In the genomic region with DNA sequence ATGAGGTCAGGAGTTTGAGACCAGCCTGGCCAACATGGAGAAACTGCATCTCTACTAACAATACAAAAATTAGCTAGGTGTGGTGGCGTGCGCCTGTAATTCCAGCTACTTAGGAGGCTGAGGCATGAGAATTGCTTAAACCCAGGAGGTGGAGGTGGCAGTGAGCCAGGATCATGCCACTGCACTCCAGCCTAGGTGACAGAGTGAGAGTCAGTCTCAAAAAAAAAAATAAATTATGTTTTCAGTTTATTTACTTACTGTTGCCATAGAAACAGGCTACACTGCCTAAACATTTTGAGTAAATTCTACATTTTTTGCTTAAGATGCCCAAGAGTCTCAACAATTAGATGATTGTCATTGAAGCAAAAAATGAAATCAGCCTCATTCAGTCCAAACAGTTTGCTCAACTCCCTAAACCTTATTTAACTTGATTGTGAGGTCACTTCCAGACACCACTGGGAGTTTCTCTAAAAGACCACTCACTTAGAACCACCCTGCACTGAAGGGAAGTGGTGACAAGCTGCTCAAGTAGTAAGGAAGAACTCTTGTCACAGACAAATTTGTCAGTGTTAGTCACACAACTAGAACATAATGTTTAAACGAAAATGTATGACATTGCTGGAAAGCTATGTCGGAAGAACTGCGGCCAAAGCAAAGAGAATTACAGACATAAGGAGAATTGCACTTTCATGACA, we compare ENCODE assay signal across 12 cellular contexts. TPM values are rescaled to one million over a fixed set of nuclear protein-coding genes. Genes with fewer than 3 reads are reported as not detected.
DNase-seq lines count a peak whose midpoint lies in the region; ATAC-seq, FAIRE-seq and TF ChIP-seq lines count a peak whose summit lies in the region.
"Had no signal": no experiment of that assay in that cellular context is flagged by ENCODE, and none has a peak within 500 bp of the region (broad histone marks: within the 10 kb centered on the region; RNA-seq: fewer than 3 reads in every experiment).

No MANE protein-coding gene starts in this region.

- H3K79me2 ChIP-seq in Karpas-422 (ENCODE audit: low read length), result no peaks in the 10 kb centered on the region

- no peaks in the 10 kb centered on the region for H3K9me2 ChIP-seq in Karpas-422 (replicated peaks; ENCODE audit: insufficient read depth, low read length)

- no peaks in the 10 kb centered on the region for H4K20me1 ChIP-seq in Karpas-422 (ENCODE audit: insufficient read depth, low read depth, low read length)

- H3K4me1 Mint-ChIP-seq in activated CD8-positive, alpha-beta T cell treated with anti-CD3 and anti-CD28 coated beads, Interleukin-2, amount 10 ng/mL, durations not matched to agents 7 days and 5 days (ENCODE audit: low read depth), result peaks cover 19% of the 10 kb centered on the region
- H3K4me1 Mint-ChIP-seq in mesothelial cell of epicardium, result no peaks in the 10 kb centered on the region

- H3K27me3 ChIP-seq in spleen (replicated peaks in 1 of 7) (no peaks in the 10 kb centered on the region), Karpas-422 (ENCODE audit: low read length) (no peaks in the 10 kb centered on the region)

- FAIRE-seq in frontal cortex (lab: Jason Lieb, UNC), result no peak

- 61 to 65% (median 61%) methylated on average over 5 of the region's 5 CpGs for WGBS in spleen, 5 donors

- no peak for TF ChIP-seq POLR2A in spleen (IDR thresholded peaks at IDR 0.05)

- H3K27ac ChIP-seq in spleen (peak overlapping the region in 5 of 8 donors; percentile 19 to 60 (median 42)), Karpas-422 (ENCODE audit: low read length) (no peak overlapping the region)
- H3K27ac ChIP-seq: 22Rv1, VCaP had no signal

- TF ChIP-seq CTCF in spleen (IDR thresholded peaks at IDR 0.05 in 8 of 11, conservative IDR thresholded peaks at IDR 0.05 in 3 of 11), result no peak
- TF ChIP-seq CTCF in mesothelial cell of epicardium (IDR thresholded peaks at IDR 0.05; ENCODE audit: unreplicated experiment), result no peak

- H3K27ac Mint-ChIP-seq in activated CD8-positive, alpha-beta T cell treated with anti-CD3 and anti-CD28 coated beads, Interleukin-2, amount 10 ng/mL, durations not matched to agents 7 days and 5 days, result no peak overlapping the region
- no peak overlapping the region for H3K27ac Mint-ChIP-seq in mesothelial cell of epicardium

- no peaks in the 10 kb centered on the region for H3K9me3 Mint-ChIP-seq in activated CD8-positive, alpha-beta T cell treated with anti-CD3 and anti-CD28 coated beads, Interleukin-2, amount 10 ng/mL, durations not matched to agents 7 days and 5 days (ENCODE audit: insufficient read depth)
- H3K9me3 Mint-ChIP-seq in mesothelial cell of epicardium, result no peaks in the 10 kb centered on the region
- H3K9me3 Mint-ChIP-seq: neural crest cell had no signal

- intact Hi-C loops in left cardiac atrium (cut with DNase I), result no loop called here
- intact Hi-C loops in spleen (cut with DNase I; ENCODE audit: low total_unique reads), result no loop called here

- peaks cover 0 to 10% (median 0%) of the 10 kb centered on the region in 6 donors for H3K4me1 ChIP-seq in spleen
- H3K4me1 ChIP-seq in Karpas-422 (ENCODE audit: low read length), result no peaks in the 10 kb centered on the region

- no peak overlapping the region for H3K9ac ChIP-seq in Karpas-422 (ENCODE audit: low read length)

- H3K36me3 ChIP-seq in spleen (no peaks in the 10 kb centered on the region), Karpas-422 (ENCODE audit: insufficient read depth, low read length) (no peaks in the 10 kb centered on the region)

- H2AFZ ChIP-seq in Karpas-422 (ENCODE audit: low read length), result no peak overlapping the region

- H3K4me3 ChIP-seq in spleen, result no peak overlapping the region
- H3K4me3 ChIP-seq in Karpas-422 (ENCODE audit: low read length), result no peak overlapping the region

- H3K27me3 Mint-ChIP-seq in activated CD8-positive, alpha-beta T cell treated with anti-CD3 and anti-CD28 coated beads, Interleukin-2, amount 10 ng/mL, durations not matched to agents 7 days and 5 days (ENCODE audit: low read depth), result peaks cover 9% of the 10 kb centered on the region
- no peaks in the 10 kb centered on the region for H3K27me3 Mint-ChIP-seq in mesothelial cell of epicardium (ENCODE audit: low read depth)

- POLR2A ChIA-PET in activated CD8-positive, alpha-beta T cell treated with anti-CD3 and anti-CD28 coated beads, Interleukin-2, amount 10 ng/mL, durations not matched to agents 7 days and 5 days (lab: Charles Lee), result no interaction called here

- H3K36me3 Mint-ChIP-seq in activated CD8-positive, alpha-beta T cell treated with anti-CD3 and anti-CD28 coated beads, Interleukin-2, amount 10 ng/mL, durations not matched to agents 7 days and 5 days (ENCODE audit: low read depth), result peaks cover 4% of the 10 kb centered on the region
- no peaks in the 10 kb centered on the region for H3K36me3 Mint-ChIP-seq in mesothelial cell of epicardium

- CTCF ChIA-PET in activated CD8-positive, alpha-beta T cell treated with anti-CD3 and anti-CD28 coated beads, Interleukin-2, amount 10 ng/mL, durations not matched to agents 7 days and 5 days (lab: Charles Lee), result interaction anchor here (0.8 to 1.6 kb wide), 2 partner anchors 13 to 241 kb away, joined by 3 to 6 read pairs; no protein-coding TSS in a partner anchor

- peak; percentile 69 for ATAC-seq in activated CD8-positive, alpha-beta T cell treated with anti-CD3 and anti-CD28 coated beads, Interleukin-2, amount 10 ng/mL, durations not matched to agents 7 days and 5 days
- peak in 1 of 2 donors; percentile 94 for ATAC-seq in left cardiac atrium

- H3K9me3 ChIP-seq in spleen, result peaks cover 0 to 14% (median 0%) of the 10 kb centered on the region in 8 donors
- H3K9me3 ChIP-seq in Karpas-422 (ENCODE audit: low read length), result no peaks in the 10 kb centered on the region

- DNase-seq in DMS53 (lab: John Stamatoyannopoulos, UW) (peak; percentile 11), DMS53 treated with DMSO at 0.1 percent for 48 hours (lab: John Stamatoyannopoulos, UW; ENCODE audit: unreplicated experiment) (no peak), left cardiac atrium (peak; percentile 51), spleen (no peak), frontal cortex (ENCODE audit: low spot score in 2 of 2) (no peak), mesothelial cell of epicardium (ENCODE audit: low spot score in 2 of 2, unreplicated experiment in 2 of 2) (no peak), Karpas-422 (no peak)
- peak; percentile 25 for DNase-seq in activated CD8-positive, alpha-beta T cell treated with anti-CD3 and anti-CD28 coated beads, Interleukin-2, amount 10 ng/mL, durations not matched to agents 7 days and 5 days
- DNase-seq: NCI-H446 treated with DMSO at 0.1 percent for 48 hours had no signal

- H3K4me2 ChIP-seq in Karpas-422 (ENCODE audit: low read depth, low read length, poor library complexity, severe bottlenecking), result no peak overlapping the region

- H3K4me3 Mint-ChIP-seq in activated CD8-positive, alpha-beta T cell treated with anti-CD3 and anti-CD28 coated beads, Interleukin-2, amount 10 ng/mL, durations not matched to agents 7 days and 5 days, result no peak overlapping the region
- no peak overlapping the region for H3K4me3 Mint-ChIP-seq in mesothelial cell of epicardium
- H3K4me3 Mint-ChIP-seq: neural crest cell had no signal

RNA-seq across cellular contexts. Expression of a gene that starts 9.8 kb away (rescaled TPM):
- total RNA-seq in activated CD8-positive, alpha-beta T cell treated with anti-CD3 and anti-CD28 coated beads, Interleukin-2, amount 10 ng/mL, durations not matched to agents 7 days and 5 days, result 10 to 100 TPM; 14.9 to 16.3 TPM
- total RNA-seq in left cardiac atrium (10 to 100 TPM in 1 of 2 donors, 1 to 10 TPM in 1; 9.3 to 16.6 TPM), spleen (10 to 100 TPM in 3 of 7 donors, 1 to 10 TPM in 4; 7.7 to 12.6 (median 9.3) TPM), frontal cortex (30.6 TPM), mesothelial cell of epicardium (17.4 to 19.7 TPM (median 17.8 TPM) in 3 replicates)
- 1 to 10 TPM; 3.4 to 7.2 (median 4.9) TPM for polyA plus RNA-seq in spleen
- total RNA-seq in Karpas-422 (2014; rRNA removed; shearing (Covaris generic); ENCODE audit: low replicate concordance), result 14.4 and 30.7 TPM in 2 replicates

Comparison
In these comparisons a context has a peak if more than half of its experiments do, and no peak if none do; other contexts are left out.
1. DNase-seq: peak in DMS53 (single experiment), activated CD8-positive, alpha-beta T cell treated with anti-CD3 and anti-CD28 coated beads, Interleukin-2, amount 10 ng/mL, durations not matched to agents 7 days and 5 days (single experiment) and left cardiac atrium (single experiment); none in DMS53 treated with DMSO at 0.1 percent for 48 hours (single experiment), spleen (single experiment), frontal cortex (0 of 2), mesothelial cell of epicardium (0 of 2) and Karpas-422 (single experiment).